ENCODE assay signal across 10 cellular contexts in the genomic region with DNA sequence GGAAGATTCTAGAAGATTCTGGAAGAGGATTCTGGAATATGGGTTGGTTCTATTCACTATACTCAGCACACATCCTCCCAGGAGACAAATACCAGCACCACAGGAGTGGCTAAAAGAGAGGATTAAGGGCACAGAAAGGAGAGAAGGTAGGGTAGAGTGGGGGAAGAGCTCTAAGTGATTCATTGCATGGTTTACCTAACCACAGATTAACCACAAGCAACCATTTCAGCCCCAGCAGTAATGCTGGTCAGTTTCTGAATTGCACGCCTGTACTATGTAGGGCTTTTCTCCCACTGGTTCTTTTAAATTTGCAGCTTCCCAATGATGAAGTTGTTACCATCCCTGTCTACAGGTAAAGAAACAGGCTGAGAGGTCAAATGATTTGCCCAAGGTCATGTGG.
A peak's percentile ranks its signal among the peaks of the same experiment; 100 is the strongest.
DNase-seq lines count a peak whose midpoint lies in the region; ATAC-seq, FAIRE-seq and TF ChIP-seq lines count a peak whose summit lies in the region.
"Had no signal": no experiment of that assay in that cellular context is flagged by ENCODE, and none has a peak within 500 bp of the region (broad histone marks: within the 10 kb centered on the region; RNA-seq: fewer than 3 reads in every experiment).

No MANE protein-coding gene starts in this region.

- H2AFZ ChIP-seq in astrocyte (ENCODE audit: low read depth, low read length) (no peak overlapping the region), mesenchymal stem cell (ENCODE audit: low read depth, low read length) (no peak overlapping the region)

- DNase-seq in ACHN (peak; percentile 56), GM19239 (ENCODE audit: insufficient read length, low spot score) (peak; percentile 26), astrocyte (ENCODE audit: low read depth) (peak; percentile 86), mesenchymal stem cell (no peak), NCI-H1105 (lab: John Stamatoyannopoulos, UW) (no peak), G401 (ENCODE audit: low spot score) (no peak), DMS153 treated with DMSO at 0.1 percent for 48 hours (lab: John Stamatoyannopoulos, UW; ENCODE audit: unreplicated experiment) (no peak)
- DNase-seq: heart left ventricle; stimulated activated CD4-positive, alpha-beta T cell treated with anti-CD3 and anti-CD28 coated beads, Interleukin-4, amount 100 ng/mL, for 4 hours had no signal

- H3K4me3 Mint-ChIP-seq in astrocyte (ENCODE audit: unreplicated experiment): no peak overlapping the region

- 58% methylated on average over 1 of the region's 1 CpG for WGBS in mesenchymal stem cell

- no peak overlapping the region for H4K8ac ChIP-seq in mesenchymal stem cell (ENCODE audit: low read length)

- in situ Hi-C loops in ACHN (cut with HindIII; ENCODE audit: low pct_ligation_motif_present, low pct_unique_long_range_greater_than_20kb, low sequenced_read_pairs) (no loop called here), G401 (cut with HindIII; ENCODE audit: low sequenced_read_pairs) (no loop called here)

- peak; percentile 85 for ATAC-seq in HG03432 (IDR thresholded peaks at IDR 0.05; ENCODE audit: unreplicated experiment)
- ATAC-seq: heart left ventricle had no signal

- H3K36me3 ChIP-seq in astrocyte (ENCODE audit: insufficient read depth, low read length) (no peaks in the 10 kb centered on the region), mesenchymal stem cell (ENCODE audit: control insufficient read depth in 1 of 2, insufficient read depth in 2 of 2, low read depth in 1 of 2, low read length in 2 of 2) (no peaks in the 10 kb centered on the region)
- H3K36me3 ChIP-seq: heart left ventricle had no signal

- no peaks in the 10 kb centered on the region for H3K9me3 Mint-ChIP-seq in astrocyte (ENCODE audit: unreplicated experiment)

- H2AK5ac ChIP-seq in mesenchymal stem cell (ENCODE audit: low read length, severe bottlenecking): no peak overlapping the region

- H3K79me2 ChIP-seq in astrocyte (ENCODE audit: insufficient read depth, low read length): no peaks in the 10 kb centered on the region

- no peak overlapping the region for H3K9ac ChIP-seq in astrocyte (ENCODE audit: low read length)
- H3K9ac ChIP-seq in mesenchymal stem cell (ENCODE audit: low read length): no peak overlapping the region

- TF ChIP-seq CTCF in astrocyte (IDR thresholded peaks at IDR 0.05; ENCODE audit: insufficient read depth, low read depth, low read length): peak; percentile 52

- H4K91ac ChIP-seq in mesenchymal stem cell (ENCODE audit: low read length): no peak overlapping the region

- H3K4me3 ChIP-seq in astrocyte (ENCODE audit: insufficient read depth, low read depth, low read length) (no peak overlapping the region), mesenchymal stem cell (ENCODE audit: insufficient read depth in 1 of 2, low read depth in 1 of 2, low read length in 2 of 2) (no peak overlapping the region)
- H3K4me3 ChIP-seq: heart left ventricle had no signal

- no peak for FAIRE-seq in GM19239 (lab: Jason Lieb, UNC)
- peak; percentile 87 for FAIRE-seq in astrocyte (lab: Jason Lieb, UNC)

- no peak overlapping the region for H3K27ac Mint-ChIP-seq in astrocyte (ENCODE audit: unreplicated experiment)

- peak overlapping the region; percentile 58 for H3K4me2 ChIP-seq in astrocyte (ENCODE audit: low read length)
- no peak overlapping the region for H3K4me2 ChIP-seq in mesenchymal stem cell (ENCODE audit: low read length, poor library complexity, severe bottlenecking)

- H3K27ac ChIP-seq in astrocyte (ENCODE audit: low read depth, low read length): no peak overlapping the region
- no peak overlapping the region for H3K27ac ChIP-seq in mesenchymal stem cell (ENCODE audit: low read length, poor library complexity, severe bottlenecking)
- H3K27ac ChIP-seq: heart left ventricle had no signal

- no peak overlapping the region for H3K23ac ChIP-seq in mesenchymal stem cell (ENCODE audit: low read length in 2 of 2)

- H3K4ac ChIP-seq in mesenchymal stem cell (ENCODE audit: low read depth in 1 of 2, low read length in 2 of 2): no peak overlapping the region

- peaks cover 15% of the 10 kb centered on the region for H3K4me1 ChIP-seq in astrocyte (ENCODE audit: insufficient read depth, low read length)
- no peaks in the 10 kb centered on the region for H3K4me1 ChIP-seq in mesenchymal stem cell (ENCODE audit: control insufficient read depth, insufficient read depth, low read depth, low read length)

- no peak overlapping the region for H2BK12ac ChIP-seq in mesenchymal stem cell (ENCODE audit: low read length in 2 of 2)

- H3K79me1 ChIP-seq in mesenchymal stem cell (replicated peaks; ENCODE audit: low read length, poor library complexity, severe bottlenecking): no peaks in the 10 kb centered on the region

- H2BK5ac ChIP-seq in mesenchymal stem cell (ENCODE audit: low read depth, low read length, poor library complexity, severe bottlenecking): no peak overlapping the region

- no peak overlapping the region for H3K18ac ChIP-seq in mesenchymal stem cell (ENCODE audit: low read depth in 1 of 2, low read length in 2 of 2)

- H3K27me3 ChIP-seq in astrocyte (ENCODE audit: insufficient read depth, low read length) (peaks cover 13% of the 10 kb centered on the region), mesenchymal stem cell (ENCODE audit: control insufficient read depth in 1 of 2, insufficient read depth in 1 of 2, low read length in 2 of 2) (peaks cover 0 to 86% of the 10 kb centered on the region in 2 experiments)

- H3K9me3 ChIP-seq in astrocyte (ENCODE audit: insufficient read depth, low read depth, low read length) (no peaks in the 10 kb centered on the region), mesenchymal stem cell (ENCODE audit: control insufficient read depth, low read length) (no peaks in the 10 kb centered on the region)
- H3K9me3 ChIP-seq: heart left ventricle had no signal

- no peak overlapping the region for H2BK120ac ChIP-seq in mesenchymal stem cell (ENCODE audit: low read depth, low read length)

- no peak overlapping the region for H3K14ac ChIP-seq in mesenchymal stem cell (ENCODE audit: low read length in 2 of 2)

- peaks cover 77% of the 10 kb centered on the region for H3K27me3 Mint-ChIP-seq in astrocyte (ENCODE audit: low read depth, unreplicated experiment)

- no peak overlapping the region for H2BK15ac ChIP-seq in mesenchymal stem cell (ENCODE audit: low read depth, poor library complexity, severe bottlenecking)

- H3K4me1 Mint-ChIP-seq in astrocyte (ENCODE audit: low read depth, unreplicated experiment): peaks cover 20% of the 10 kb centered on the region

- H3K36me3 Mint-ChIP-seq in astrocyte (ENCODE audit: low read depth, unreplicated experiment): no peaks in the 10 kb centered on the region

- H4K20me1 ChIP-seq in astrocyte (ENCODE audit: insufficient read depth, low read length): no peaks in the 10 kb centered on the region

Comparison
In these comparisons a context has a peak if more than half of its experiments do, and no peak if none do; other contexts are left out.
1. DNase-seq: peak in ACHN (single experiment), GM19239 (single experiment) and astrocyte (single experiment); none in mesenchymal stem cell (single experiment), NCI-H1105 (single experiment), G401 (single experiment) and DMS153 treated with DMSO at 0.1 percent for 48 hours (single experiment).